Comparison of ENCODE assay signal across 10 cellular contexts in the genomic region with DNA sequence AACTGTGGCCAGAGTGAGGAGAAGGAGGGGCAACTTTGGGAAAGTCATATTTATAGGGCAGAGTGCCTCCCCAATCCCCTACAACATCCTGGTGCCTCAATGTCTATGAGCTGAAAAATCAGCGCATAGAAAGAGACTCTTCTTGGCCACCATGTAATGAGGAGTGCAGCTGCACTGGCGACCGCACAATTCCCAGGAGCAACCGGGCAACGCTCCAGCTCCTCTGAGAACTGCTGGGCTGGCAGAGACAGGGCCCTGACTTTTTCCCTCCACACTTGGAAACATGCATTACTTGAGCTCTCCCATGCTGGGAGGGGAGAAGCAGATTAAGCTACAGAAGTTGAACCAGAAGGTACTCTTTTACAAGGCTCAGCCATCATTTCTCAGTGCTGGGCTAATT. TPM values are rescaled to one million over a fixed set of nuclear protein-coding genes. Genes with fewer than 3 reads are reported as not detected.
A peak's percentile ranks its signal among the peaks of the same experiment; 100 is the strongest.
DNase-seq lines count a peak whose midpoint lies in the region; ATAC-seq, FAIRE-seq and TF ChIP-seq lines count a peak whose summit lies in the region.
"Had no signal": no experiment of that assay in that cellular context is flagged by ENCODE, and none has a peak within 500 bp of the region (broad histone marks: within the 10 kb centered on the region; RNA-seq: fewer than 3 reads in every experiment).

No MANE protein-coding gene starts in this region.

- FAIRE-seq in HepG2 (lab: Jason Lieb, UNC), result no peak

- no peak overlapping the region for H3K4me2 ChIP-seq in HepG2 (ENCODE audit: low read depth, low read length)

- no peaks in the 10 kb centered on the region for H3K9me3 ChIP-seq in right lobe of liver
- H3K9me3 ChIP-seq in HepG2 (ENCODE audit: low read length), result no peaks in the 10 kb centered on the region
- H3K9me3 ChIP-seq in effector memory CD4-positive, alpha-beta T cell (ENCODE audit: control insufficient read depth, low read length), result no peaks in the 10 kb centered on the region

- DNase-seq in right lobe of liver, result peak in 2 of 3 donors; percentile 22 to 51
- DNase-seq in HepG2 (ENCODE audit: low spot score), result no peak
- DNase-seq in dorsolateral prefrontal cortex, result peak; percentile 48 to 91 (median 81)
- DNase-seq in mucosa of gallbladder (ENCODE audit: low spot score), result peak; percentile 72
- DNase-seq in effector memory CD4-positive, alpha-beta T cell, result no peak
- no peak for DNase-seq in stimulated activated naive CD8-positive, alpha-beta T cell treated with anti-CD3 and anti-CD28 coated beads, Interleukin-15, Interleukin-2, amounts not matched to agents 100 U/mL and 50 U/mL, for 24 hours
- DNase-seq in GM13977 (ENCODE audit: low spot score), result no peak
- DNase-seq: activated CD4-positive, alpha-beta T cell treated with anti-CD3 and anti-CD28 coated beads for 36 hours had no signal

- no peaks in the 10 kb centered on the region for H3K79me2 ChIP-seq in HepG2 (ENCODE audit: insufficient read depth, low read length)

- BruUV-seq in HepG2 (replicated peaks; lab: Mats Ljungman, UMichigan), result no TSS peak

- H3K36me3 ChIP-seq in right lobe of liver, result no peaks in the 10 kb centered on the region
- no peaks in the 10 kb centered on the region for H3K36me3 ChIP-seq in HepG2 (replicated peaks in 1 of 2; ENCODE audit: control insufficient read depth in 1 of 2, insufficient read depth in 2 of 2, low read length in 2 of 2)
- H3K36me3 ChIP-seq in effector memory CD4-positive, alpha-beta T cell (ENCODE audit: control insufficient read depth, insufficient read depth, low read length), result no peaks in the 10 kb centered on the region

- TF ChIP-seq RAD21 in HepG2 (CRISPR knock-in tag; IDR thresholded peaks at IDR 0.05), result no peak

- H3K9ac ChIP-seq in HepG2 (ENCODE audit: insufficient read depth, low read depth, low read length), result no peak overlapping the region

- no peak for TF ChIP-seq CTCF in right lobe of liver (IDR thresholded peaks at IDR 0.05)
- no peak for TF ChIP-seq CTCF in HepG2 (CRISPR knock-in tag; IDR thresholded peaks at IDR 0.05)
- TF ChIP-seq CTCF in dorsolateral prefrontal cortex (IDR thresholded peaks at IDR 0.05 in 54 of 56, conservative IDR thresholded peaks at IDR 0.05 in 2 of 56; ENCODE audit: low read depth in 1 of 56, partially characterized antibody in 56 of 56), result peak in 7 of 56 donors; percentile 10 to 32 (median 16)
- TF ChIP-seq CTCF in GM13977 (IDR thresholded peaks at IDR 0.05; ENCODE audit: extremely low read depth, insufficient read depth, missing control alignments), result no peak

- TF ChIP-seq EP300 in HepG2 (IDR thresholded peaks at IDR 0.05; ENCODE audit: low read depth in 2 of 2, low read length in 2 of 2), result no peak
- no peak for TF ChIP-seq EP300 in HepG2 (CRISPR knock-in tag; IDR thresholded peaks at IDR 0.05; ENCODE audit: borderline replicate concordance)

- H3K27ac ChIP-seq in right lobe of liver (no peak overlapping the region), HepG2 (ENCODE audit: extremely low read length, insufficient read depth, low read length) (no peak overlapping the region), dorsolateral prefrontal cortex (peak overlapping the region in 25 of 59 donors; percentile 4 to 75 (median 47))
- no peak overlapping the region for H3K27ac ChIP-seq in effector memory CD4-positive, alpha-beta T cell (ENCODE audit: insufficient read depth, low read length, poor library complexity, severe bottlenecking)
- H3K27ac ChIP-seq: epithelial cell of prostate had no signal

- no peaks in the 10 kb centered on the region for H4K20me1 ChIP-seq in HepG2 (ENCODE audit: insufficient read depth, low read length)

- ATAC-seq in right lobe of liver (no peak), HepG2 (no peak), HG03175 (IDR thresholded peaks at IDR 0.05; ENCODE audit: unreplicated experiment) (no peak)
- ATAC-seq in stimulated activated naive CD8-positive, alpha-beta T cell treated with anti-CD3 and anti-CD28 coated beads, Interleukin-15, Interleukin-2, amounts not matched to agents 100 U/mL and 50 U/mL, for 24 hours, result no peak
- ATAC-seq: activated CD4-positive, alpha-beta T cell treated with anti-CD3 and anti-CD28 coated beads for 36 hours had no signal

- POLR2A ChIA-PET in HepG2 (lab: Yijun Ruan, JAX), result no interaction called here

- in situ Hi-C loops in HepG2 (cut with HindIII; ENCODE audit: extremely low pct_ligation_motif_present, low pct_unique_long_range_greater_than_20kb), result no loop called here
- in situ Hi-C loops in GM13977 (cut with MboI; ENCODE audit: low pct_unique_long_range_greater_than_20kb, low sequenced_read_pairs, unreplicated experiment), result no loop called here

- CTCF ChIA-PET in HepG2 (lab: Yijun Ruan, JAX; ENCODE audit: low intra/inter-chr PET ratio, low total read pairs), result no interaction called here

- H3K4me3 ChIP-seq in right lobe of liver, result no peak overlapping the region
- H3K4me3 ChIP-seq in HepG2 (replicated peaks in 1 of 3; ENCODE audit: insufficient read depth in 1 of 3, low read depth in 2 of 3, low read length in 3 of 3), result no peak overlapping the region
- H3K4me3 ChIP-seq in dorsolateral prefrontal cortex, result peak overlapping the region in 4 of 59 donors; percentile 2 to 12 (median 10)
- no peak overlapping the region for H3K4me3 ChIP-seq in effector memory CD4-positive, alpha-beta T cell (ENCODE audit: insufficient read depth, low read depth, low read length, poor library complexity, severe bottlenecking)

- TF ChIP-seq POLR2A in right lobe of liver (IDR thresholded peaks at IDR 0.05), result no peak
- TF ChIP-seq POLR2A in HepG2 (IDR thresholded peaks at IDR 0.05; ENCODE audit: insufficient read depth in 1 of 2, low read depth in 2 of 2, low read length in 2 of 2), result no peak

- intact Hi-C loops in right lobe of liver (cut with DNase I), result no loop called here
- intact Hi-C loops in HepG2 (cut with micrococcal nuclease; ENCODE audit: unreplicated experiment), result no loop called here
- intact Hi-C loops in dorsolateral prefrontal cortex (cut with DNase I), result no loop called here

- H3K27me3 ChIP-seq in right lobe of liver, result no peaks in the 10 kb centered on the region
- H3K27me3 ChIP-seq in HepG2 (ENCODE audit: control insufficient read depth in 1 of 2, insufficient read depth in 2 of 2, low read length in 2 of 2), result no peaks in the 10 kb centered on the region
- no peaks in the 10 kb centered on the region for H3K27me3 ChIP-seq in dorsolateral prefrontal cortex
- H3K27me3 ChIP-seq in effector memory CD4-positive, alpha-beta T cell (replicated peaks; ENCODE audit: control insufficient read depth, insufficient read depth, low read length, poor library complexity, severe bottlenecking), result peaks cover 3% of the 10 kb centered on the region

- H2AFZ ChIP-seq in HepG2 (ENCODE audit: low read length), result no peak overlapping the region

- 76% methylated on average over 5 of the region's 5 CpGs for WGBS in right lobe of liver (ENCODE audit: insufficient coverage, low coverage, low lambda C conversion rate, missing lambda C conversion rate)
- WGBS in HepG2 (ENCODE audit: low lambda C conversion rate), result 86% methylated on average over 5 of the region's 5 CpGs

- H3K4me1 ChIP-seq in right lobe of liver (no peaks in the 10 kb centered on the region), HepG2 (ENCODE audit: insufficient read depth, low read length) (no peaks in the 10 kb centered on the region)
- H3K4me1 ChIP-seq in effector memory CD4-positive, alpha-beta T cell (ENCODE audit: control insufficient read depth, insufficient read depth, low read length, poor library complexity, severe bottlenecking), result no peaks in the 10 kb centered on the region

TF ChIP-seq in HepG2, 621 proteins besides CTCF, POLR2A, EP300 and RAD21:
- TF ChIP-seq NR0B2 (CRISPR knock-in tag; IDR thresholded peaks at IDR 0.05), result no peak
- no peak for TF ChIP-seq MEIS2 (CRISPR knock-in tag; IDR thresholded peaks at IDR 0.05)
- TF ChIP-seq ZNF550 (CRISPR knock-in tag; IDR thresholded peaks at IDR 0.05; ENCODE audit: borderline replicate concordance), result no peak
- TF ChIP-seq ZNF101 (CRISPR knock-in tag; IDR thresholded peaks at IDR 0.05; ENCODE audit: borderline replicate concordance, low read depth), result no peak

RNA-seq across cellular contexts. Expression of gene MARCKS, which starts 31.4 kb away (rescaled TPM):
- total RNA-seq in right lobe of liver (10 to 100 TPM in 5 of 6 experiments, 1 to 10 TPM in 1; 5.2 to 29.9 (median 16.8) TPM), HepG2 (2016; rRNA removed; fragmentation: Illumina TruSeq; extraction: Trizol) (39.5 and 46.7 TPM in 2 replicates), dorsolateral prefrontal cortex (100 to 1,000 TPM in 31 of 120 experiments, 10 to 100 TPM in 89; 59.7 to 140 (median 92.6) TPM), mucosa of gallbladder (114 TPM)
- total RNA-seq in HepG2 (2016; cell fraction: cytosol; rRNA removed; fragmentation: Illumina TruSeq; extraction: Trizol; ENCODE audit: low read depth), result 2.8 and 3.4 TPM in 2 replicates
- 39.2 and 41.6 TPM in 2 replicates for total RNA-seq in HepG2 (2016; cell fraction: insoluble cytoplasmic fraction; rRNA removed; fragmentation: Illumina TruSeq; extraction: Trizol)
- 15.5 and 19.6 TPM in 2 replicates for total RNA-seq in HepG2 (2016; cell fraction: membrane; rRNA removed; fragmentation: Illumina TruSeq; extraction: Trizol)
- total RNA-seq in HepG2 (2016; cell fraction: nucleus; rRNA removed; fragmentation: Illumina TruSeq; extraction: Trizol), result 34.9 and 35.7 TPM in 2 replicates
- polyA plus RNA-seq in HepG2 (2011; rRNA removed), result 24.3 and 30.5 TPM in 2 replicates
- polyA plus RNA-seq in HepG2 (2011; cell fraction: cytosol; rRNA removed), result 12.3 and 17.5 TPM in 2 replicates
- polyA plus RNA-seq in HepG2 (2011; cell fraction: nucleus; rRNA removed), result 7.7 and 10.1 TPM in 2 replicates
- polyA plus RNA-seq in HepG2 (2012), result 46.4 and 60.2 TPM in 2 replicates
- polyA plus RNA-seq in HepG2 (2016; cell fraction: cytosol; fragmentation: Illumina TruSeq; extraction: Trizol; ENCODE audit: low read depth), result 4.2 and 4.7 TPM in 2 replicates
- 53.4 and 58.8 TPM in 2 replicates for polyA plus RNA-seq in HepG2 (2016; cell fraction: insoluble cytoplasmic fraction; fragmentation: Illumina TruSeq; extraction: Trizol; ENCODE audit: low read depth)
- 14.5 and 14.9 TPM in 2 replicates for polyA plus RNA-seq in HepG2 (2016; cell fraction: membrane; fragmentation: Illumina TruSeq; extraction: Trizol; ENCODE audit: low read depth)
- polyA plus RNA-seq in HepG2 (2016; cell fraction: nucleus; fragmentation: Illumina TruSeq; extraction: Trizol; ENCODE audit: insufficient read depth, low read depth), result 42.7 and 48.0 TPM in 2 replicates
- polyA minus RNA-seq in HepG2 (2011; rRNA and poly(A)+ RNA removed; ENCODE audit: low replicate concordance), result 0.07 and 12.9 TPM in 2 replicates
- 32.4 and 32.5 TPM in 2 replicates for polyA minus RNA-seq in HepG2 (2011; cell fraction: cytosol; rRNA and poly(A)+ RNA removed)
- polyA minus RNA-seq in HepG2 (2011; cell fraction: nucleus; rRNA and poly(A)+ RNA removed), result 18.7 and 19.6 TPM in 2 replicates

Comparison
In these comparisons a context has a peak if more than half of its experiments do, and no peak if none do; other contexts are left out.
1. DNase-seq: peak in right lobe of liver (2 of 3), dorsolateral prefrontal cortex (10 of 10) and mucosa of gallbladder (single experiment); none in HepG2 (single experiment), effector memory CD4-positive, alpha-beta T cell (0 of 3), stimulated activated naive CD8-positive, alpha-beta T cell treated with anti-CD3 and anti-CD28 coated beads, Interleukin-15, Interleukin-2, amounts not matched to agents 100 U/mL and 50 U/mL, for 24 hours (single experiment) and GM13977 (single experiment).